In the genomic region with DNA sequence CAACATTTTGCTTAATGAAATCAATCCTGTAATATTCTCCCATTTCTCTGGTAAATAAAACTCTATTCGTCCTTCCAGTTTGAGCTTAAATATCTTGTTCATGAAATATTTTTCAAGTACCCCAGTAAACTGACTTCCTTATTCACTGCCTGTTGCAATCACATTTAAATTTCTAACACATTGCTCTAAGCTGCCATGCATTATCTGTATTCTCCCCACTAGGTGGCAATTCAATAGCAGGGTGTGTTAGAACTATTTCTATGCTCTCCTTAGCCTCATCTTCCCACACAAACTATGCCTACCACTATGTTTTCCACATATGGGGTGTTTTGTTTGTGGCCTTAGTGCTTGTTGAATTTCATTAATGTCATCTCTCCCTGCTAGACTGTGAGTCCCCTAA, we compare ENCODE assay signal across 9 cellular contexts.
A peak's percentile ranks its signal among the peaks of the same experiment; 100 is the strongest.
DNase-seq lines count a peak whose midpoint lies in the region; ATAC-seq and TF ChIP-seq lines count a peak whose summit lies in the region.
"Had no signal": no experiment of that assay in that cellular context is flagged by ENCODE, and none has a peak within 500 bp of the region (broad histone marks: within the 10 kb centered on the region; RNA-seq: fewer than 3 reads in every experiment).

No MANE protein-coding gene starts in this region.

- H3K27me3 Mint-ChIP-seq in activated naive CD4-positive, alpha-beta T cell treated with anti-CD3 and anti-CD28 coated beads for 36 hours (ENCODE audit: low read depth): no peaks in the 10 kb centered on the region
- H3K27me3 Mint-ChIP-seq in CD4-positive, alpha-beta memory T cell: no peaks in the 10 kb centered on the region
- H3K27me3 Mint-ChIP-seq: central memory CD8-positive, alpha-beta T cell had no signal

- no peaks in the 10 kb centered on the region for H3K36me3 ChIP-seq in DOHH2 (ENCODE audit: control insufficient read depth, low read length)
- no peaks in the 10 kb centered on the region for H3K36me3 ChIP-seq in heart right ventricle
- no peaks in the 10 kb centered on the region for H3K36me3 ChIP-seq in testis (ENCODE audit: low read depth, missing control alignments)
- no peaks in the 10 kb centered on the region for H3K36me3 ChIP-seq in CD4-positive, alpha-beta memory T cell (ENCODE audit: insufficient read depth, low read length)

- H3K4me3 ChIP-seq in DOHH2 (ENCODE audit: low read length): no peak overlapping the region
- no peak overlapping the region for H3K4me3 ChIP-seq in heart right ventricle
- no peak overlapping the region for H3K4me3 ChIP-seq in testis
- H3K4me3 ChIP-seq in CD4-positive, alpha-beta memory T cell (ENCODE audit: low read length in 2 of 2): no peak overlapping the region

- no peak overlapping the region for H3K4me3 Mint-ChIP-seq in activated naive CD4-positive, alpha-beta T cell treated with anti-CD3 and anti-CD28 coated beads for 36 hours
- no peak overlapping the region for H3K4me3 Mint-ChIP-seq in CD4-positive, alpha-beta memory T cell
- H3K4me3 Mint-ChIP-seq: central memory CD8-positive, alpha-beta T cell had no signal

- H3K9me3 ChIP-seq in DOHH2 (ENCODE audit: control insufficient read depth, insufficient read depth, low read length) (no peaks in the 10 kb centered on the region), heart right ventricle (no peaks in the 10 kb centered on the region), testis (no peaks in the 10 kb centered on the region)
- H3K9me3 ChIP-seq in CD4-positive, alpha-beta memory T cell (ENCODE audit: control insufficient read depth in 1 of 2, low read length in 2 of 2): no peaks in the 10 kb centered on the region

- ATAC-seq in HG03159 (IDR thresholded peaks at IDR 0.05; ENCODE audit: unreplicated experiment) (peak; percentile 70), heart right ventricle (peak in 7 of 8 donors; percentile 55 to 86 (median 74)), HG02885 (IDR thresholded peaks at IDR 0.05; ENCODE audit: poor library complexity, unreplicated experiment) (no peak)

- POLR2A ChIA-PET in CD4-positive, alpha-beta memory T cell (lab: Charles Lee; ENCODE audit: partially characterized antibody): no interaction called here

- TF ChIP-seq CTCF in DOHH2 (IDR thresholded peaks at IDR 0.05; ENCODE audit: low read depth, low read length, poor library complexity, severe bottlenecking) (peak; percentile 48), heart right ventricle (IDR thresholded peaks at IDR 0.05) (peak; percentile 46 to 71 (median 59)), testis (IDR thresholded peaks at IDR 0.05) (peak in 2 of 3 experiments; percentile 42 to 48)

- no peak overlapping the region for H3K4me2 ChIP-seq in DOHH2 (ENCODE audit: low read length)

- H3K9me2 ChIP-seq in DOHH2 (replicated peaks; ENCODE audit: control insufficient read depth, low read length): no peaks in the 10 kb centered on the region

- H3K27ac ChIP-seq in DOHH2 (ENCODE audit: low read depth, low read length) (no peak overlapping the region), heart right ventricle (no peak overlapping the region), testis (no peak overlapping the region)
- H3K27ac ChIP-seq in CD4-positive, alpha-beta memory T cell (ENCODE audit: low read depth, low read length): no peak overlapping the region

- intact Hi-C loops in heart right ventricle (cut with DNase I) (loop anchor here in 8 of 10 donors (5.0 to 10.0 kb wide), 4 partner anchors 146 to 829 kb away; no protein-coding TSS in a partner anchor), testis (cut with DNase I; ENCODE audit: low total_unique reads) (no loop called here)
- intact Hi-C loops in activated naive CD4-positive, alpha-beta T cell treated with anti-CD3 and anti-CD28 coated beads for 36 hours (cut with micrococcal nuclease): no loop called here
- intact Hi-C loops in CD4-positive, alpha-beta memory T cell (cut with micrococcal nuclease): no loop called here

- no peaks in the 10 kb centered on the region for H4K20me1 ChIP-seq in DOHH2 (ENCODE audit: control insufficient read depth, insufficient read depth, low read depth, low read length)

- H3K36me3 Mint-ChIP-seq in activated naive CD4-positive, alpha-beta T cell treated with anti-CD3 and anti-CD28 coated beads for 36 hours (ENCODE audit: low read depth): no peaks in the 10 kb centered on the region
- no peaks in the 10 kb centered on the region for H3K36me3 Mint-ChIP-seq in CD4-positive, alpha-beta memory T cell

- no peaks in the 10 kb centered on the region for H3K79me2 ChIP-seq in DOHH2 (ENCODE audit: control insufficient read depth, low read length)

- H3F3A ChIP-seq in DOHH2 (ENCODE audit: control insufficient read depth, insufficient read depth): no peaks in the 10 kb centered on the region

- H3K27me3 ChIP-seq in DOHH2 (ENCODE audit: control insufficient read depth, low read length): no peaks in the 10 kb centered on the region
- H3K27me3 ChIP-seq in heart right ventricle: no peaks in the 10 kb centered on the region
- H3K27me3 ChIP-seq in testis: no peaks in the 10 kb centered on the region
- H3K27me3 ChIP-seq in CD4-positive, alpha-beta memory T cell (ENCODE audit: insufficient read depth, low read length): no peaks in the 10 kb centered on the region

- H3K9me3 Mint-ChIP-seq in activated naive CD4-positive, alpha-beta T cell treated with anti-CD3 and anti-CD28 coated beads for 36 hours: no peaks in the 10 kb centered on the region
- H3K9me3 Mint-ChIP-seq in CD4-positive, alpha-beta memory T cell: peaks cover 0 to 2% (median 0%) of the 10 kb centered on the region in 8 donors
- H3K9me3 Mint-ChIP-seq: central memory CD8-positive, alpha-beta T cell had no signal

- no peaks in the 10 kb centered on the region for H3K4me1 Mint-ChIP-seq in activated naive CD4-positive, alpha-beta T cell treated with anti-CD3 and anti-CD28 coated beads for 36 hours (ENCODE audit: low read depth)
- no peaks in the 10 kb centered on the region for H3K4me1 Mint-ChIP-seq in CD4-positive, alpha-beta memory T cell
- H3K4me1 Mint-ChIP-seq: central memory CD8-positive, alpha-beta T cell had no signal

- no peak for TF ChIP-seq POLR2A in testis (IDR thresholded peaks at IDR 0.05)

- WGBS in heart right ventricle, 2 donors: 39 to 56% methylated on average over 1 of the region's 1 CpG
- WGBS in testis, 2 donors: 68 to 72% methylated on average over 1 of the region's 1 CpG

- CTCF ChIA-PET in activated naive CD4-positive, alpha-beta T cell treated with anti-CD3 and anti-CD28 coated beads for 36 hours (lab: Charles Lee): no interaction called here
- CTCF ChIA-PET in CD4-positive, alpha-beta memory T cell (lab: Charles Lee; ENCODE audit: partially characterized antibody): no interaction called here

- H3K27ac Mint-ChIP-seq in activated naive CD4-positive, alpha-beta T cell treated with anti-CD3 and anti-CD28 coated beads for 36 hours: no peak overlapping the region
- H3K27ac Mint-ChIP-seq in CD4-positive, alpha-beta memory T cell: no peak overlapping the region

- DNase-seq in SIG-M5 (lab: John Stamatoyannopoulos, UW): peak; percentile 27
- no peak for DNase-seq in heart right ventricle
- DNase-seq in testis: no peak
- DNase-seq in activated naive CD4-positive, alpha-beta T cell treated with anti-CD3 and anti-CD28 coated beads for 36 hours: no peak
- no peak for DNase-seq in CD4-positive, alpha-beta memory T cell

- H3K4me1 ChIP-seq in DOHH2 (ENCODE audit: control insufficient read depth, low read length) (no peaks in the 10 kb centered on the region), heart right ventricle (no peaks in the 10 kb centered on the region), testis (peaks cover 11% of the 10 kb centered on the region)
- no peaks in the 10 kb centered on the region for H3K4me1 ChIP-seq in CD4-positive, alpha-beta memory T cell (ENCODE audit: insufficient read depth, low read length)

Comparison
In these comparisons a context has a peak if more than half of its experiments do, and no peak if none do; other contexts are left out.
1. intact Hi-C loops: an anchor here in heart right ventricle (5.0 to 10.0 kb wide); none called in testis, activated naive CD4-positive, alpha-beta T cell treated with anti-CD3 and anti-CD28 coated beads for 36 hours and CD4-positive, alpha-beta memory T cell.